In the genomic region with DNA sequence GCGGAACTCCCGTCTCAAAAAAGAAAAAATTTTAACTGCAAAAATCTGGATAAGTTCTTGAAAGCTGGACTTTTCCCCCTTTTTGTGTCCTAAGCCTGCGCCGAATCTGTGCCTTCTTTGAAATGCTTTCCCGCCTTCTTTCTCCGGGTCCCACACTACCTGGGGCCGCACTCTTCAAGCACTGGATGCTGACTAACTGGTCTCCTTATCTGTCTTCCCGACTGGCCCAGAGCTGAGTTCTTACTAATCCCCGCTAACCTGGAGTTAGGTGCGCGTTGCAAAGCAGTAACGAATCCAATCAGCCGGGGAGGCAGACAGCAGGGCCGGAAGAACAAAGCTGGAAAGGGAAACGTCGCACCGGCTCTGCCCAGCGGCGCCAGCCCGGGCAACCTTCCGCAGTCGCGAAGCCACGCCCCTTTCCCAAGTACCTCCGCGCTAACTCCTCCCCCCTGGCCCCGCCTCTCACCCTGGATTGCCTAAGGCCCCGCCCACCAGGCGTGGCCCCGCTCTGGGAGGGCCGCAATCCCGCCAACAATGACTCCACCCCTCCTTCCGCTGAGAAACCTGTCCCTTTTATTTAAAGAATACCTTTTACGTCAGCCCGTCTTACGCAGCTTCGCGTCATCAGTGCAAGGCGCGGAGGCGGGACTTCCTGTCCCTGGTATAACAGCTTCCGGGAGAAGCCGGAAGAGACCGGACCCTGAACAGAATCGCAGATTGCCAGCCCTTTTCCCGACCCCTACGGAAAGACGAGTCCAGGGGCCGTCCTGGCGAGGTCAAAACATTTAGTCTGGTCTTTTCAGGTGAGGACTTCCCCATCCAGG, we compare ENCODE assay signal across 8 cellular contexts.
A peak's percentile ranks its signal among the peaks of the same experiment; 100 is the strongest.
DNase-seq lines count a peak whose midpoint lies in the region; ATAC-seq and TF ChIP-seq lines count a peak whose summit lies in the region.

TMUB2 (plus strand) TSS at position 666 of the 824 bp plus-strand sequence. CDS start 737 bp downstream, outside the sequence.

- DNase-seq in AG09309 (ENCODE audit: low read depth): peak; percentile 99
- peak; percentile 94 to 99 for DNase-seq in NCI-H446 (lab: John Stamatoyannopoulos, UW)
- peak; percentile 98 for DNase-seq in activated CD4-positive, CD25-positive, alpha-beta regulatory T cell treated with anti-CD3 and anti-CD28 coated beads, Interleukin-2, amount 50 U/mL, for 16 hours (ENCODE audit: low read depth, low spot score)
- peak; percentile 99 for DNase-seq in central memory CD8-positive, alpha-beta T cell (ENCODE audit: low spot score in 2 of 2)
- DNase-seq in iris pigment epithelial cell (ENCODE audit: low read depth): peak; percentile 99
- DNase-seq in stimulated activated CD4-positive, alpha-beta T cell treated with anti-CD3 and anti-CD28 coated beads, Interleukin-12 subunit alpha, Interleukin-12 subunit beta, amount 100 ng/mL, for 24 hours (ENCODE audit: low read depth in 2 of 2): peak; percentile 99

- H3K4me1 Mint-ChIP-seq in central memory CD8-positive, alpha-beta T cell: peaks cover 50% of the 10 kb centered on the region

- H3K9me3 Mint-ChIP-seq in central memory CD8-positive, alpha-beta T cell: no peaks in the 10 kb centered on the region

- peak within 1 kb of the TSS; percentile 100 for H3K4me3 Mint-ChIP-seq in central memory CD8-positive, alpha-beta T cell

- no peak for TF ChIP-seq CTCF in AG09309 (IDR thresholded peaks at IDR 0.05; ENCODE audit: control insufficient read depth, insufficient read depth, low read depth, low read length, missing control alignments)

- H3K27me3 Mint-ChIP-seq in central memory CD8-positive, alpha-beta T cell: no peaks in the 10 kb centered on the region

- peak within 1 kb of the TSS; percentile 97 for H3K27ac Mint-ChIP-seq in central memory CD8-positive, alpha-beta T cell (ENCODE audit: low read depth)

- ATAC-seq in GM19025 (IDR thresholded peaks at IDR 0.05; ENCODE audit: low read depth, unreplicated experiment): peak; percentile 86
- ATAC-seq in HG03342 (IDR thresholded peaks at IDR 0.05; ENCODE audit: unreplicated experiment): peak; percentile 84
- ATAC-seq in central memory CD8-positive, alpha-beta T cell (replicated peaks; ENCODE audit: extremely low read depth, poor library complexity, severe bottlenecking): peak; percentile 86

- H3K4me3 ChIP-seq in AG09309 (ENCODE audit: control insufficient read depth, low read depth, low read length): peak within 1 kb of the TSS; percentile 77

- H3K36me3 Mint-ChIP-seq in central memory CD8-positive, alpha-beta T cell (ENCODE audit: insufficient read depth): peaks cover 29% of the 10 kb centered on the region

Comparison
In these comparisons a context has a peak if more than half of its experiments do, and no peak if none do; other contexts are left out.
1. Peak in every context shown above with its lines: DNase-seq, ATAC-seq and H3K4me3 ChIP-seq.